18 cellular contexts compared by ENCODE assay signal in genomic region chr4:99844048-99844447, GRCh38. TPM values are rescaled to one million over a fixed set of nuclear protein-coding genes. Genes with fewer than 3 reads are reported as not detected.
A peak's percentile ranks its signal among the peaks of the same experiment; 100 is the strongest.
DNase-seq lines count a peak whose midpoint lies in the region; ATAC-seq and TF ChIP-seq lines count a peak whose summit lies in the region.
"Had no signal": no experiment of that assay in that cellular context is flagged by ENCODE, and none has a peak within 500 bp of the region (broad histone marks: within the 10 kb centered on the region; RNA-seq: fewer than 3 reads in every experiment).

No MANE protein-coding gene starts in this region.

- no TSS peak for BruUV-seq in MCF 10A (replicated peaks; lab: Mats Ljungman, UMichigan)

- no peak overlapping the region for H3K9ac ChIP-seq in Loucy (ENCODE audit: low read depth, low read length, poor library complexity, severe bottlenecking)

- CTCF ChIA-PET in MCF 10A (lab: Yijun Ruan, JAX): no interaction called here

- no peaks in the 10 kb centered on the region for H3F3A ChIP-seq in Loucy (ENCODE audit: low read depth)

- no peak overlapping the region for H3K27ac ChIP-seq in breast epithelium
- H3K27ac ChIP-seq: HL-60 had no signal

- H3K79me2 ChIP-seq in Loucy (ENCODE audit: insufficient read depth, low read length): no peaks in the 10 kb centered on the region

- H3K4me3 ChIP-seq in breast epithelium: no peak overlapping the region
- no peak overlapping the region for H3K4me3 ChIP-seq in Loucy (ENCODE audit: low read length, poor library complexity, severe bottlenecking)
- H3K4me3 ChIP-seq: MG63 had no signal

- ATAC-seq in naive thymus-derived CD8-positive, alpha-beta T cell: no peak
- ATAC-seq in GM18907 (IDR thresholded peaks at IDR 0.05; ENCODE audit: unreplicated experiment): no peak
- ATAC-seq: CD8-positive, alpha-beta T cell had no signal

- no peak for DNase-seq in MCF 10A (ENCODE audit: unreplicated experiment)
- no peak for DNase-seq in breast epithelium (ENCODE audit: low spot score in 2 of 2)
- no peak for DNase-seq in naive thymus-derived CD8-positive, alpha-beta T cell
- DNase-seq in NCI-H146 treated with DMSO at 0.1 percent for 48 hours (lab: John Stamatoyannopoulos, UW; ENCODE audit: unreplicated experiment): no peak
- DNase-seq in medulla oblongata (ENCODE audit: extremely low spot score): no peak
- DNase-seq: ACHN; CD8-positive, alpha-beta T cell; KG1; MG63; NCI-H1092 treated with DMSO at 0.1 percent for 48 hours; NCI-H1930; NCI-H2171; NCI-H510A treated with DMSO at 0.1 percent for 48 hours; SIG-M5 had no signal

- no peaks in the 10 kb centered on the region for H3K9me3 Mint-ChIP-seq in MCF 10A (ENCODE audit: unreplicated experiment)
- H3K9me3 Mint-ChIP-seq in naive thymus-derived CD8-positive, alpha-beta T cell: no peaks in the 10 kb centered on the region
- H3K9me3 Mint-ChIP-seq: CD8-positive, alpha-beta T cell had no signal

- intact Hi-C loops in MCF 10A (cut with micrococcal nuclease) (no loop called here), breast epithelium (cut with DNase I; ENCODE audit: low total_unique reads) (no loop called here)

- TF ChIP-seq CTCF in MCF 10A (IDR thresholded peaks at IDR 0.05; ENCODE audit: unreplicated experiment): no peak
- TF ChIP-seq CTCF in breast epithelium (IDR thresholded peaks at IDR 0.05): no peak
- TF ChIP-seq CTCF in Loucy (conservative IDR thresholded peaks at IDR 0.05; ENCODE audit: low read length): no peak

- H3K27me3 ChIP-seq in breast epithelium (no peaks in the 10 kb centered on the region), Loucy (ENCODE audit: insufficient read depth, low read length, poor library complexity, severe bottlenecking) (no peaks in the 10 kb centered on the region)
- H3K27me3 ChIP-seq: MG63 had no signal

- POLR2A ChIA-PET in MCF 10A (lab: Yijun Ruan, JAX): no interaction called here
- POLR2A ChIA-PET in naive thymus-derived CD8-positive, alpha-beta T cell (lab: Charles Lee): no interaction called here

- H3K36me3 ChIP-seq in breast epithelium (no peaks in the 10 kb centered on the region), Loucy (ENCODE audit: insufficient read depth, low read length) (no peaks in the 10 kb centered on the region)
- H3K36me3 ChIP-seq: MG63 had no signal

- H3K27me3 Mint-ChIP-seq in MCF 10A (ENCODE audit: insufficient read depth, unreplicated experiment): no peaks in the 10 kb centered on the region
- H3K27me3 Mint-ChIP-seq in naive thymus-derived CD8-positive, alpha-beta T cell: no peaks in the 10 kb centered on the region

- H3K27ac Mint-ChIP-seq in MCF 10A (ENCODE audit: low read depth, unreplicated experiment): peak overlapping the region; percentile 8
- H3K27ac Mint-ChIP-seq in naive thymus-derived CD8-positive, alpha-beta T cell: peak overlapping the region in 6 of 10 donors; percentile 42 to 91 (median 68)
- H3K27ac Mint-ChIP-seq: CD8-positive, alpha-beta T cell had no signal

- H3K4me3 Mint-ChIP-seq in MCF 10A (ENCODE audit: unreplicated experiment): no peak overlapping the region
- H3K4me3 Mint-ChIP-seq in naive thymus-derived CD8-positive, alpha-beta T cell: no peak overlapping the region
- H3K4me3 Mint-ChIP-seq: CD8-positive, alpha-beta T cell had no signal

- H3K4me1 Mint-ChIP-seq in MCF 10A (ENCODE audit: insufficient read depth, unreplicated experiment): no peaks in the 10 kb centered on the region
- H3K4me1 Mint-ChIP-seq in naive thymus-derived CD8-positive, alpha-beta T cell: peaks cover 17 to 43% (median 36%) of the 10 kb centered on the region in 4 donors

- peaks cover 8% of the 10 kb centered on the region for H3K36me3 Mint-ChIP-seq in MCF 10A (ENCODE audit: insufficient read depth, unreplicated experiment)
- peaks cover 0 to 34% (median 23%) of the 10 kb centered on the region in 3 donors for H3K36me3 Mint-ChIP-seq in naive thymus-derived CD8-positive, alpha-beta T cell

- TF ChIP-seq POLR2A in breast epithelium (IDR thresholded peaks at IDR 0.05): no peak

- H3K4me2 ChIP-seq in Loucy (ENCODE audit: low read depth, low read length, poor library complexity, severe bottlenecking): no peak overlapping the region

- no peaks in the 10 kb centered on the region for H3K9me2 ChIP-seq in Loucy (replicated peaks; ENCODE audit: low read depth, low read length)

- H3K9me3 ChIP-seq in breast epithelium: no peaks in the 10 kb centered on the region
- no peaks in the 10 kb centered on the region for H3K9me3 ChIP-seq in Loucy (ENCODE audit: insufficient read depth, low read depth, low read length)
- H3K9me3 ChIP-seq: MG63 had no signal

- H3K4me1 ChIP-seq in breast epithelium (no peaks in the 10 kb centered on the region), Loucy (ENCODE audit: insufficient read depth, low read length, poor library complexity, severe bottlenecking) (no peaks in the 10 kb centered on the region)

- H2AFZ ChIP-seq in Loucy (ENCODE audit: low read length): peak overlapping the region; percentile 74

- H4K20me1 ChIP-seq in Loucy (ENCODE audit: insufficient read depth, low read length, poor library complexity, severe bottlenecking): no peaks in the 10 kb centered on the region

RNA-seq across cellular contexts. Expression of gene DAPP1, which starts 27.4 kb away (rescaled TPM):
- total RNA-seq in MCF 10A (2022): 17.6 and 24.7 TPM in 2 replicates
- total RNA-seq in breast epithelium: 10 to 100 TPM in 1 of 3 donors, 1 to 10 TPM in 2; 2.7 to 10.2 (median 4.9) TPM
- total RNA-seq in naive thymus-derived CD8-positive, alpha-beta T cell: 10 to 100 TPM; 11.2 to 12.1 TPM
- 10 to 100 TPM in 2 of 3 donors, 1 to 10 TPM in 1; 8.6 to 17.0 (median 12.2) TPM for polyA plus RNA-seq in naive thymus-derived CD8-positive, alpha-beta T cell
- total RNA-seq: H4 had no signal

RNA-seq across cellular contexts. Expression of gene LAMTOR3, which starts 50.2 kb away (rescaled TPM):
- total RNA-seq in MCF 10A (2022) (33.5 and 35.9 TPM in 2 replicates), breast epithelium (10 to 100 TPM; 40.6 to 79.3 (median 44.0) TPM)
- 10 to 100 TPM; 24.9 to 27.8 TPM for total RNA-seq in naive thymus-derived CD8-positive, alpha-beta T cell
- polyA plus RNA-seq in naive thymus-derived CD8-positive, alpha-beta T cell: 10 to 100 TPM; 29.0 to 35.6 (median 29.7) TPM
